Comparison of ENCODE assay signal across 14 cellular contexts in genomic region chr9:110064721-110065252, GRCh38.
DNase-seq lines count a peak whose midpoint lies in the region; ATAC-seq, FAIRE-seq and TF ChIP-seq lines count a peak whose summit lies in the region.
"Had no signal": no experiment of that assay in that cellular context is flagged by ENCODE, and none has a peak within 500 bp of the region (broad histone marks: within the 10 kb centered on the region; RNA-seq: fewer than 3 reads in every experiment).

No MANE protein-coding gene starts in this region.

- H3K4me3 ChIP-seq in OCI-LY1 (ENCODE audit: low read depth, low read length, poor library complexity, severe bottlenecking), result peak overlapping the region; percentile 29
- H3K4me3 ChIP-seq in right lobe of liver, result no peak overlapping the region
- no peak overlapping the region for H3K4me3 ChIP-seq in Peyer's patch
- no peak overlapping the region for H3K4me3 ChIP-seq in pancreas

- peaks cover 56% of the 10 kb centered on the region for H3K4me1 ChIP-seq in OCI-LY1 (ENCODE audit: insufficient read depth, low read length, severe bottlenecking)
- H3K4me1 ChIP-seq in right lobe of liver, result peaks cover 0 to 23% (median 0%) of the 10 kb centered on the region in 4 donors
- peaks cover 0 to 4% (median 0%) of the 10 kb centered on the region in 4 donors for H3K4me1 ChIP-seq in Peyer's patch
- H3K4me1 ChIP-seq in pancreas, result peaks cover 0 to 3% (median 0%) of the 10 kb centered on the region in 3 donors

- TF ChIP-seq POLR2A in right lobe of liver (IDR thresholded peaks at IDR 0.05) (no peak), Peyer's patch (IDR thresholded peaks at IDR 0.05) (no peak)

- POLR2A ChIA-PET in WTC11 (lab: Charles Lee), result no interaction called here

- ATAC-seq in HG03097 (IDR thresholded peaks at IDR 0.05; ENCODE audit: low FRiP score, unreplicated experiment) (peak; percentile 66), right lobe of liver (peak; percentile 45 to 64 (median 59)), WTC11 (no peak), pancreas (no peak)
- ATAC-seq: activated naive CD8-positive, alpha-beta T cell treated with anti-CD3 and anti-CD28 coated beads, Interleukin-2, amount 50 U/mL, for 24 hours; stimulated activated effector memory CD8-positive, alpha-beta T cell treated with anti-CD3 and anti-CD28 coated beads, Interleukin-12 subunit alpha, Interleukin-12 subunit beta, amount 100 ng/mL, for 72 hours had no signal

- H3K4me1 Mint-ChIP-seq in WTC11, result peaks cover 29% of the 10 kb centered on the region
- H3K4me1 Mint-ChIP-seq: CD8-positive, alpha-beta memory T cell had no signal

- FAIRE-seq in GM19239 (lab: Jason Lieb, UNC) (peak; percentile 61), pancreas (lab: Jason Lieb, UNC) (no peak)
- FAIRE-seq: frontal cortex had no signal

- CTCF ChIA-PET in WTC11 (lab: Charles Lee), result no interaction called here

- TF ChIP-seq CTCF in OCI-LY1 (IDR thresholded peaks at IDR 0.05; ENCODE audit: low read length) (no peak), right lobe of liver (IDR thresholded peaks at IDR 0.05) (no peak), Peyer's patch (IDR thresholded peaks at IDR 0.05) (no peak), WTC11 (IDR thresholded peaks at IDR 0.05) (no peak), pancreas (IDR thresholded peaks at IDR 0.05) (no peak)

- H3K27ac ChIP-seq in OCI-LY1 (ENCODE audit: low read depth, low read length, poor library complexity, severe bottlenecking) (peak overlapping the region; percentile 61), right lobe of liver (no peak overlapping the region), Peyer's patch (peak overlapping the region in 1 of 4 donors; percentile 7), pancreas (no peak overlapping the region)

- H3K27ac Mint-ChIP-seq in WTC11, result no peak overlapping the region
- H3K27ac Mint-ChIP-seq: CD8-positive, alpha-beta memory T cell; stimulated activated effector memory CD8-positive, alpha-beta T cell treated with anti-CD3 and anti-CD28 coated beads, Interleukin-12 subunit alpha, Interleukin-12 subunit beta, amount 100 ng/mL, for 72 hours had no signal

- H3K9me3 ChIP-seq in OCI-LY1 (ENCODE audit: low read length) (no peaks in the 10 kb centered on the region), right lobe of liver (no peaks in the 10 kb centered on the region), Peyer's patch (no peaks in the 10 kb centered on the region), pancreas (no peaks in the 10 kb centered on the region)

- H3K27me3 ChIP-seq in OCI-LY1 (ENCODE audit: insufficient read depth, low read length) (no peaks in the 10 kb centered on the region), right lobe of liver (no peaks in the 10 kb centered on the region), Peyer's patch (no peaks in the 10 kb centered on the region), pancreas (no peaks in the 10 kb centered on the region)

- intact Hi-C loops in right lobe of liver (cut with DNase I) (no loop called here), pancreas (cut with DNase I) (no loop called here)

- no peaks in the 10 kb centered on the region for H3K27me3 Mint-ChIP-seq in WTC11 (ENCODE audit: low read depth)
- H3K27me3 Mint-ChIP-seq: CD8-positive, alpha-beta memory T cell had no signal

- no peaks in the 10 kb centered on the region for H3K9me2 ChIP-seq in OCI-LY1 (ENCODE audit: low read depth, low read length)

- H3K36me3 ChIP-seq in OCI-LY1 (ENCODE audit: insufficient read depth, low read length), result peaks cover 65% of the 10 kb centered on the region
- no peaks in the 10 kb centered on the region for H3K36me3 ChIP-seq in right lobe of liver
- no peaks in the 10 kb centered on the region for H3K36me3 ChIP-seq in Peyer's patch
- H3K36me3 ChIP-seq in pancreas, result no peaks in the 10 kb centered on the region

- H4K20me1 ChIP-seq in OCI-LY1 (ENCODE audit: insufficient read depth, low read length), result no peaks in the 10 kb centered on the region

- no peaks in the 10 kb centered on the region for H3F3A ChIP-seq in OCI-LY1 (ENCODE audit: insufficient read depth, low read length)

- H2AFZ ChIP-seq in OCI-LY1 (ENCODE audit: low read length), result no peak overlapping the region

- 53% methylated on average over 7 of the region's 7 CpGs for WGBS in right lobe of liver (ENCODE audit: insufficient coverage, low coverage, low lambda C conversion rate, missing lambda C conversion rate)
- 51 to 58% methylated on average over 7 of the region's 7 CpGs for WGBS in pancreas, 2 donors

- H3K79me2 ChIP-seq in OCI-LY1 (ENCODE audit: insufficient read depth, low read length), result peaks cover 98% of the 10 kb centered on the region

- H3K36me3 Mint-ChIP-seq in WTC11, result peaks cover 20% of the 10 kb centered on the region
- H3K36me3 Mint-ChIP-seq: CD8-positive, alpha-beta memory T cell had no signal

- H3K9me3 Mint-ChIP-seq in WTC11, result peaks cover 6% of the 10 kb centered on the region
- H3K9me3 Mint-ChIP-seq: CD8-positive, alpha-beta memory T cell; stimulated activated effector memory CD8-positive, alpha-beta T cell treated with anti-CD3 and anti-CD28 coated beads, Interleukin-12 subunit alpha, Interleukin-12 subunit beta, amount 100 ng/mL, for 72 hours had no signal

- peak overlapping the region; percentile 23; the same call in 1 of the 2 replicates for H3K9ac ChIP-seq in OCI-LY1 (ENCODE audit: low read length)

- DNase-seq in GM19239 (ENCODE audit: insufficient read length, low spot score) (no peak), right lobe of liver (peak in 1 of 3 donors; percentile 38), NCI-H2171 treated with DMSO at 0.1 percent for 48 hours (lab: John Stamatoyannopoulos, UW) (no peak), Peyer's patch (no peak), WTC11 (ENCODE audit: low spot score) (no peak), pancreas (no peak)
- DNase-seq: activated naive CD8-positive, alpha-beta T cell treated with anti-CD3 and anti-CD28 coated beads, Interleukin-2, amount 50 U/mL, for 24 hours; CD8-positive, alpha-beta memory T cell; NCI-H524 treated with DMSO at 0.1 percent for 48 hours; occipital lobe had no signal

- no peak overlapping the region for H3K4me3 Mint-ChIP-seq in WTC11
- H3K4me3 Mint-ChIP-seq: activated naive CD8-positive, alpha-beta T cell treated with anti-CD3 and anti-CD28 coated beads, Interleukin-2, amount 50 U/mL, for 24 hours; CD8-positive, alpha-beta memory T cell; stimulated activated effector memory CD8-positive, alpha-beta T cell treated with anti-CD3 and anti-CD28 coated beads, Interleukin-12 subunit alpha, Interleukin-12 subunit beta, amount 100 ng/mL, for 72 hours had no signal

- peak overlapping the region; percentile 55 for H3K4me2 ChIP-seq in OCI-LY1 (ENCODE audit: low read length)

TF ChIP-seq in WTC11, 78 proteins besides CTCF, POLR2A, EP300 and RAD21 (continues in another document):
- TF ChIP-seq MXD4 (CRISPR knock-in tag; IDR thresholded peaks at IDR 0.05; ENCODE audit: borderline replicate concordance) (no peak), GRHL2 (CRISPR knock-in tag; IDR thresholded peaks at IDR 0.05; ENCODE audit: insufficient replicate concordance, severe bottlenecking) (no peak), TP53 (CRISPR knock-in tag; IDR thresholded peaks at IDR 0.05) (no peak), FOXK1 (CRISPR knock-in tag; IDR thresholded peaks at IDR 0.05) (no peak), ZNF396 (CRISPR knock-in tag; IDR thresholded peaks at IDR 0.05; ENCODE audit: borderline replicate concordance) (no peak), ESRRA (CRISPR knock-in tag; IDR thresholded peaks at IDR 0.05; ENCODE audit: borderline replicate concordance) (no peak), SOX15 (CRISPR knock-in tag; IDR thresholded peaks at IDR 0.05) (no peak), JAZF1 (CRISPR knock-in tag; IDR thresholded peaks at IDR 0.05) (no peak), E2F1 (CRISPR knock-in tag; IDR thresholded peaks at IDR 0.05) (no peak), IRF2 (CRISPR knock-in tag; IDR thresholded peaks at IDR 0.05; ENCODE audit: borderline replicate concordance, low read depth) (no peak)
- TF ChIP-seq, protein P1, sequence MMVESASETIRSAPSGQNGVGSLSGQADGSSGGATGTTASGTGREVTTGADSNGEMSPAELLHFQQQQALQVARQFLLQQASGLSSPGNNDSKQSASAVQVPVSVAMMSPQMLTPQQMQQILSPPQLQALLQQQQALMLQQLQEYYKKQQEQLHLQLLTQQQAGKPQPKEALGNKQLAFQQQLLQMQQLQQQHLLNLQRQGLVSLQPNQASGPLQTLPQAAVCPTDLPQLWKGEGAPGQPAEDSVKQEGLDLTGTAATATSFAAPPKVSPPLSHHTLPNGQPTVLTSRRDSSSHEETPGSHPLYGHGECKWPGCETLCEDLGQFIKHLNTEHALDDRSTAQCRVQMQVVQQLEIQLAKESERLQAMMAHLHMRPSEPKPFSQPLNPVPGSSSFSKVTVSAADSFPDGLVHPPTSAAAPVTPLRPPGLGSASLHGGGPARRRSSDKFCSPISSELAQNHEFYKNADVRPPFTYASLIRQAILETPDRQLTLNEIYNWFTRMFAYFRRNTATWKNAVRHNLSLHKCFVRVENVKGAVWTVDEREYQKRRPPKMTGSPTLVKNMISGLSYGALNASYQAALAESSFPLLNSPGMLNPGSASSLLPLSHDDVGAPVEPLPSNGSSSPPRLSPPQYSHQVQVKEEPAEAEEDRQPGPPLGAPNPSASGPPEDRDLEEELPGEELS (CRISPR knock-in tag; IDR thresholded peaks at IDR 0.05), result no peak

Comparison
In these comparisons a context has a peak if more than half of its experiments do, and no peak if none do; other contexts are left out.
1. ATAC-seq: peak in HG03097 (single experiment) and right lobe of liver (4 of 4); none in WTC11 (single experiment) and pancreas (0 of 4).